ENCODE assay signal across 22 cellular contexts in the genomic region with DNA sequence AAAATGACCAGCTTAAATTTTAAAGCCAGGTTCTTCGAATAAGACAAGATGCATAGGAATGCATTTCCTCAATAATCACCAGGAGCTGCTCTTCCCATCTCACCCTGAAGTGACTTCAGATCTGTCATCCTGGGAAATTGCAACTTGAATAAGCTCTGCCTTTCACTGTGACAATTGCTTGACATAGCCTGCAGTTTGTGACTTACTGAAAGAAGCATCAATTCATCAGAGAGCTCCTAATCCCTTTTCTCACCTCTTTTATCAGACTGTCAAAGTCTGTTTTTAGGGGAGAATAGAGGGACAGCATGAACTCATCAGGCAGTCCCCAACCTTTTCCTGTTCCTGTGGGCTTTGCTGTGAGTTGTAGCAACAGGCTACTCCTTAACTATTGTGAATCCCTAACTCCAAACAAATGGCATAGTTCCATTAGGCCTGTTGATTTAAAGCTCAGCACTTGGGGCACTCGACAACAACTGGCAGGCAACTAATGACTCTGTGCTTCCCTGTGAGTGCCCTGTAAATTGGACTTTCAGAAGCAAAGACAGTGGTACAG.
A peak's percentile ranks its signal among the peaks of the same experiment; 100 is the strongest.
DNase-seq lines count a peak whose midpoint lies in the region; ATAC-seq, FAIRE-seq and TF ChIP-seq lines count a peak whose summit lies in the region.
"Had no signal": no experiment of that assay in that cellular context is flagged by ENCODE, and none has a peak within 500 bp of the region (broad histone marks: within the 10 kb centered on the region; RNA-seq: fewer than 3 reads in every experiment).

No MANE protein-coding gene starts in this region.

- peaks cover 10% of the 10 kb centered on the region; the same call in 1 of the 3 replicates for H3K79me2 ChIP-seq in K562 (ENCODE audit: control insufficient read depth, insufficient read depth, low read length)

- no peak for ATAC-seq in activated T-cell treated with anti-CD3 and anti-CD28 coated beads, Interleukin-2, amount 50 U/mL, for 4 hours
- ATAC-seq in K562 (no peak), left ventricle myocardium superior (no peak), GM19324 (IDR thresholded peaks at IDR 0.05; ENCODE audit: low FRiP score, unreplicated experiment) (no peak)
- ATAC-seq: upper lobe of right lung had no signal

- no peak for FAIRE-seq in K562 (lab: Jason Lieb, UNC)

- H3K36me3 ChIP-seq in H7 (replicated peaks; ENCODE audit: control insufficient read depth, insufficient read depth, low read length) (no peaks in the 10 kb centered on the region), K562 (ENCODE audit: control insufficient read depth, insufficient read depth, low read length) (peaks cover 63% of the 10 kb centered on the region), neuronal stem cell (replicated peaks in 1 of 2; ENCODE audit: control insufficient read depth in 2 of 2, insufficient read depth in 2 of 2, low read length in 2 of 2) (no peaks in the 10 kb centered on the region)
- H3K36me3 ChIP-seq: HAP-1, upper lobe of right lung had no signal

- POLR2A ChIA-PET in K562 (lab: Yijun Ruan, JAX) = interaction anchor here (1.0 kb wide), 1 partner anchor 9 kb away, joined by 4 read pairs; no protein-coding TSS in a partner anchor

- peaks cover 29% of the 10 kb centered on the region for H3K4me1 Mint-ChIP-seq in activated T-cell treated with anti-CD3 and anti-CD28 coated beads, Interleukin-2, amount 50 U/mL, for 24 hours (ENCODE audit: low read depth)
- peaks cover 14% of the 10 kb centered on the region for H3K4me1 Mint-ChIP-seq in activated T-cell treated with anti-CD3 and anti-CD28 coated beads, Interleukin-2, amount 50 U/mL, for 4 hours (ENCODE audit: low read depth)

- no peak overlapping the region for H2BK12ac ChIP-seq in neuronal stem cell (ENCODE audit: low read length)

- no peak overlapping the region for H3K14ac ChIP-seq in neuronal stem cell (ENCODE audit: low read length)

- no peaks in the 10 kb centered on the region for H3K9me3 Mint-ChIP-seq in activated T-cell treated with anti-CD3 and anti-CD28 coated beads, Interleukin-2, amount 50 U/mL, for 24 hours
- no peaks in the 10 kb centered on the region for H3K9me3 Mint-ChIP-seq in activated T-cell treated with anti-CD3 and anti-CD28 coated beads, Interleukin-2, amount 50 U/mL, for 4 hours
- H3K9me3 Mint-ChIP-seq: activated B cell treated with CpG ODN at 0.5 μM for 24 hours; activated CD4-positive, alpha-beta memory T cell treated with anti-CD3 and anti-CD28 coated beads for 36 hours had no signal

- 61% methylated on average over 2 of the region's 2 CpGs for WGBS in K562 (ENCODE audit: insufficient coverage, low coverage, missing lambda C conversion rate)
- no CpG with 5 or more reads among the region's 2 CpGs for WGBS in neuronal stem cell (ENCODE audit: extremely low coverage in 2 of 2, insufficient read length in 2 of 2, insufficient replicate concordance in 1 of 2), 2 donors

- H4K91ac ChIP-seq in neuronal stem cell (ENCODE audit: low read depth, low read length, poor library complexity) = no peak overlapping the region

- H3K4me2 ChIP-seq in K562 (ENCODE audit: insufficient read depth, low read length) (no peak overlapping the region), neuronal stem cell (ENCODE audit: insufficient read depth, low read length, poor library complexity, severe bottlenecking) (no peak overlapping the region)
- H3K4me2 ChIP-seq: BLaER1 had no signal

- H3K27me3 Mint-ChIP-seq in activated T-cell treated with anti-CD3 and anti-CD28 coated beads, Interleukin-2, amount 50 U/mL, for 24 hours = no peaks in the 10 kb centered on the region
- no peaks in the 10 kb centered on the region for H3K27me3 Mint-ChIP-seq in activated T-cell treated with anti-CD3 and anti-CD28 coated beads, Interleukin-2, amount 50 U/mL, for 4 hours (ENCODE audit: low read depth)
- H3K27me3 Mint-ChIP-seq: activated B cell treated with CpG ODN at 0.5 μM for 24 hours; activated CD4-positive, alpha-beta memory T cell treated with anti-CD3 and anti-CD28 coated beads for 36 hours had no signal

- TF ChIP-seq CTCF in K562 (IDR thresholded peaks at IDR 0.05 in 2 of 3, conservative IDR thresholded peaks at IDR 0.05 in 1 of 3; ENCODE audit: insufficient read depth in 2 of 3, low read depth in 1 of 3, low read length in 3 of 3) = no peak

- H4K8ac ChIP-seq in neuronal stem cell (ENCODE audit: low read depth, low read length) = no peak overlapping the region

- no peak overlapping the region for H3K4ac ChIP-seq in neuronal stem cell (ENCODE audit: low read length)

- DNase-seq in activated T-cell treated with anti-CD3 and anti-CD28 coated beads, Interleukin-2, amount 50 U/mL, for 24 hours = no peak
- no peak for DNase-seq in activated T-cell treated with anti-CD3 and anti-CD28 coated beads, Interleukin-2, amount 50 U/mL, for 4 hours
- DNase-seq in H7 = peak; percentile 25
- no peak for DNase-seq in K562 (ENCODE audit: extremely low read depth in 1 of 4, low spot score in 3 of 4)
- peak; percentile 51 for DNase-seq in neuronal stem cell (ENCODE audit: low spot score)
- no peak for DNase-seq in left ventricle myocardium superior
- no peak for DNase-seq in posterior cingulate gyrus
- DNase-seq: activated B cell treated with CpG ODN at 0.5 μM for 24 hours; activated CD4-positive, alpha-beta memory T cell treated with anti-CD3 and anti-CD28 coated beads for 36 hours; anterior cingulate cortex; Caco-2; DMS79 treated with DMSO at 0.1 percent for 48 hours; mammary epithelial cell; NCI-H2107; nucleus accumbens; SHP77 treated with DMSO at 0.1 percent for 48 hours; substantia nigra; SW 1271; upper lobe of right lung had no signal

- no peaks in the 10 kb centered on the region for H4K20me1 ChIP-seq in K562 (replicated peaks; ENCODE audit: control insufficient read depth, insufficient read depth, low read length)
- H4K20me1 ChIP-seq: BLaER1 had no signal

- in situ Hi-C loops in K562 (cut with MboI) = no loop called here

- no peak for TF ChIP-seq POLR2A in K562 (conservative IDR thresholded peaks at IDR 0.05)

- H3K4me3 ChIP-seq in H7 (ENCODE audit: insufficient read depth, low read depth, low read length) (no peak overlapping the region), K562 (no peak overlapping the region), neuronal stem cell (ENCODE audit: low read length in 2 of 2) (no peak overlapping the region)
- H3K4me3 ChIP-seq: BLaER1, HAP-1, upper lobe of right lung had no signal

- no peak overlapping the region for H2AFZ ChIP-seq in K562 (ENCODE audit: low read depth, low read length)
- H2AFZ ChIP-seq in neuronal stem cell (ENCODE audit: low read length) = no peak overlapping the region

- no peaks in the 10 kb centered on the region for H3K27me3 ChIP-seq in H7 (ENCODE audit: control insufficient read depth, insufficient read depth, low read length)
- no peaks in the 10 kb centered on the region for H3K27me3 ChIP-seq in K562 (ENCODE audit: control insufficient read depth in 2 of 2, insufficient read depth in 2 of 2, low read length in 2 of 2)
- H3K27me3 ChIP-seq in neuronal stem cell (ENCODE audit: control insufficient read depth in 3 of 3, insufficient read depth in 3 of 3, low read depth in 1 of 3, low read length in 3 of 3) = no peaks in the 10 kb centered on the region
- H3K27me3 ChIP-seq: BLaER1, upper lobe of right lung had no signal

- H3K9me1 ChIP-seq in K562 (ENCODE audit: control insufficient read depth, insufficient read depth, low read length) = no peaks in the 10 kb centered on the region

- H3K27ac Mint-ChIP-seq in activated T-cell treated with anti-CD3 and anti-CD28 coated beads, Interleukin-2, amount 50 U/mL, for 24 hours = peak overlapping the region; percentile 9
- H3K27ac Mint-ChIP-seq: activated B cell treated with CpG ODN at 0.5 μM for 24 hours; activated CD4-positive, alpha-beta memory T cell treated with anti-CD3 and anti-CD28 coated beads for 36 hours had no signal

- no peak for TF ChIP-seq RAD21 in K562 (CRISPR knock-in tag; conservative IDR thresholded peaks at IDR 0.05 in 1 of 2, IDR thresholded peaks at IDR 0.05 in 1 of 2)

- no peak overlapping the region for H2BK120ac ChIP-seq in neuronal stem cell (ENCODE audit: low read depth, low read length)

- H3K27ac ChIP-seq in K562 (ENCODE audit: extremely low read depth, low read depth, low read length) (peak overlapping the region; percentile 53), neuronal stem cell (replicated peaks; ENCODE audit: low read length) (peak overlapping the region; percentile 40)
- H3K27ac ChIP-seq: BLaER1, upper lobe of right lung had no signal

- CTCF ChIA-PET in K562 (lab: Yijun Ruan, JAX; ENCODE audit: low intra/inter-chr PET ratio) = no interaction called here

- TF ChIP-seq EP300 in K562 (IDR thresholded peaks at IDR 0.05; ENCODE audit: low read length) = no peak

- peaks cover 38% of the 10 kb centered on the region for H3K36me3 Mint-ChIP-seq in activated T-cell treated with anti-CD3 and anti-CD28 coated beads, Interleukin-2, amount 50 U/mL, for 24 hours (ENCODE audit: low read depth)
- peaks cover 19% of the 10 kb centered on the region for H3K36me3 Mint-ChIP-seq in activated T-cell treated with anti-CD3 and anti-CD28 coated beads, Interleukin-2, amount 50 U/mL, for 4 hours (ENCODE audit: insufficient read depth)

- no peak overlapping the region for H3K4me3 Mint-ChIP-seq in activated T-cell treated with anti-CD3 and anti-CD28 coated beads, Interleukin-2, amount 50 U/mL, for 24 hours
- no peak overlapping the region for H3K4me3 Mint-ChIP-seq in activated T-cell treated with anti-CD3 and anti-CD28 coated beads, Interleukin-2, amount 50 U/mL, for 4 hours
- H3K4me3 Mint-ChIP-seq: activated B cell treated with CpG ODN at 0.5 μM for 24 hours; activated CD4-positive, alpha-beta memory T cell treated with anti-CD3 and anti-CD28 coated beads for 36 hours had no signal

- no peak overlapping the region for H2BK15ac ChIP-seq in neuronal stem cell (ENCODE audit: low read length)

- BruUV-seq in K562 (replicated peaks; lab: Mats Ljungman, UMichigan) = no TSS peak

- no peak overlapping the region for H2BK5ac ChIP-seq in neuronal stem cell (ENCODE audit: low read length)

- H3K23ac ChIP-seq in neuronal stem cell (ENCODE audit: low read depth, low read length, poor library complexity) = no peak overlapping the region

- H3K79me1 ChIP-seq in neuronal stem cell (ENCODE audit: low read depth, low read length) = no peaks in the 10 kb centered on the region

- no peak overlapping the region for H3K18ac ChIP-seq in neuronal stem cell (ENCODE audit: low read length)

- H3K9ac ChIP-seq in K562 (ENCODE audit: insufficient read depth in 1 of 2, low read depth in 2 of 2, low read length in 2 of 2) = no peak overlapping the region
- no peak overlapping the region for H3K9ac ChIP-seq in neuronal stem cell (ENCODE audit: low read depth, low read length, poor library complexity)
- H3K9ac ChIP-seq: BLaER1 had no signal

- no peak overlapping the region for H2AK5ac ChIP-seq in neuronal stem cell (ENCODE audit: low read depth, low read length)

- H3K4me1 ChIP-seq in K562 (replicated peaks in 1 of 2; ENCODE audit: control insufficient read depth in 2 of 2, insufficient read depth in 2 of 2, low read length in 2 of 2) (peaks cover 13 to 48% of the 10 kb centered on the region in 2 experiments), neuronal stem cell (ENCODE audit: control insufficient read depth in 2 of 2, insufficient read depth in 1 of 2, low read depth in 1 of 2, low read length in 2 of 2) (no peaks in the 10 kb centered on the region)
- H3K4me1 ChIP-seq: Caco-2, HAP-1, upper lobe of right lung had no signal

- H3K9me3 ChIP-seq in K562 (replicated peaks; ENCODE audit: control insufficient read depth, insufficient read depth, low read depth, low read length) (no peaks in the 10 kb centered on the region), neuronal stem cell (replicated peaks in 1 of 2; ENCODE audit: control insufficient read depth in 2 of 2, insufficient read depth in 1 of 2, low read depth in 1 of 2, low read length in 2 of 2) (no peaks in the 10 kb centered on the region)
- H3K9me3 ChIP-seq: BLaER1, Caco-2, HAP-1, upper lobe of right lung had no signal

- intact Hi-C loops in K562 (cut with micrococcal nuclease) = loop anchor here (5.0 kb wide), 1 partner anchor 63 kb away; the partner anchor contains the start of gene DOCK11
- intact Hi-C loops in left ventricle myocardium superior (cut with micrococcal nuclease) = no loop called here
- intact Hi-C loops in posterior cingulate gyrus (cut with DNase I) = no loop called here

Comparison
In these comparisons a context has a peak if more than half of its experiments do, and no peak if none do; other contexts are left out.
1. DNase-seq: peak in H7 (single experiment) and neuronal stem cell (single experiment); none in activated T-cell treated with anti-CD3 and anti-CD28 coated beads, Interleukin-2, amount 50 U/mL, for 24 hours (single experiment), activated T-cell treated with anti-CD3 and anti-CD28 coated beads, Interleukin-2, amount 50 U/mL, for 4 hours (single experiment), K562 (0 of 4), left ventricle myocardium superior (single experiment) and posterior cingulate gyrus (0 of 10).